In the genomic region with DNA sequence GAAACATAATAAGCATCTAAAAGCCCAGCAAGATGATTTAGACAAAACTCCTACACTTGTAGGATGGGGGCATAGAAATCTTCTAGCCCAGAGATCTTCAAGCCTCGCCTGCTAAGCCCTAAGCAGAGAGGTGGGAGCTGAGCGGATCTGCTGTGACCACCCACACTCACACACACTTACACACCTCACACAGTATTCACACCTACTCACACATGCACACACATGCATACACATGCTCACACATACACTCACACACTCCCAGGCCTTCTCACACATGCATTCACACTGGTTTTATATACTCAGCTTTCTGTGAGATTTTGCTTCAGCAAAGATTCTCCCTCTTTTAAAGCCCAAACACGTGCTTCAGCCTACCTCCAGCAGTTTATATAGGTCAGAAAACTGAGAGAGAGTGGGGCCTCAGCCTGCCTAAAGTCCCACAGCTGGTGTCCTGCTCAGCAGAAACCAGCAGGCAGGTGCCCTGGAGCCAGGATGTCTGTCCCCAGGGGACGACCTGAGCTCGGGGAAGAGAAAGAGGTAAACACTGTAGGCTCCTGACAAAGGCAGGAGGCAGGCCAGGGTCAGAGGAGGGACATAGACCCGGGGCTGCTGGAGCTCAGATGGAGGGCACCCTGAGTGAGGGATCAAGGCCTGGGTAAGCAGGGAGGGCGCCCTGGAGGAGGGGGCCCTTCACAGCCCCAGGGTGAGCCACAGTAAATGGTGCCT, we compare ENCODE assay signal across 14 cellular contexts. TPM values are rescaled to one million over a fixed set of nuclear protein-coding genes. Genes with fewer than 3 reads are reported as not detected.
DNase-seq lines count a peak whose midpoint lies in the region; ATAC-seq lines count a peak whose summit lies in the region.
"Had no signal": no experiment of that assay in that cellular context is flagged by ENCODE, and none has a peak within 500 bp of the region (broad histone marks: within the 10 kb centered on the region; RNA-seq: fewer than 3 reads in every experiment).

No MANE protein-coding gene starts in this region.

- POLR2A ChIA-PET in activated CD4-positive, alpha-beta memory T cell treated with anti-CD3 and anti-CD28 coated beads, Interleukin-2, amount 10 ng/mL, durations not matched to agents 7 days and 5 days (lab: Charles Lee): interaction anchor here (1.3 kb wide), 1 partner anchor 9 kb away, joined by 4 read pairs; no protein-coding TSS in a partner anchor

- ATAC-seq in HG03378 (IDR thresholded peaks at IDR 0.05; ENCODE audit: unreplicated experiment): no peak

- peak; percentile 70 for DNase-seq in ELF-1 (ENCODE audit: low read depth, low spot score)
- DNase-seq in NCI-H1092 (lab: John Stamatoyannopoulos, UW): peak; percentile 31
- DNase-seq in epithelial cell of prostate (ENCODE audit: low read depth, low spot score): no peak
- no peak for DNase-seq in HAP-1 (ENCODE audit: low spot score in 2 of 2)
- no peak for DNase-seq in activated CD4-positive, alpha-beta memory T cell treated with anti-CD3 and anti-CD28 coated beads, Interleukin-2, amount 10 ng/mL, durations not matched to agents 7 days and 5 days
- DNase-seq: activated CD8-positive, alpha-beta memory T cell treated with anti-CD3 and anti-CD28 coated beads, Interleukin-2, amount 50 U/mL, for 48 hours; adrenal gland; GOT3 had no signal

- CTCF ChIA-PET in activated CD4-positive, alpha-beta memory T cell treated with anti-CD3 and anti-CD28 coated beads, Interleukin-2, amount 10 ng/mL, durations not matched to agents 7 days and 5 days (lab: Charles Lee): interaction anchor here (0.6 to 1.1 kb wide), 2 partner anchors 9 to 193 kb away, joined by 4 to 6 read pairs; no protein-coding TSS in a partner anchor

- H3K4me3 ChIP-seq in HAP-1: no peak overlapping the region
- H3K4me3 ChIP-seq: adrenal gland had no signal

- no peaks in the 10 kb centered on the region for H3K4me1 ChIP-seq in HAP-1
- H3K4me1 ChIP-seq: adrenal gland had no signal

- no peaks in the 10 kb centered on the region for H3K9me3 ChIP-seq in HAP-1
- H3K9me3 ChIP-seq: adrenal gland had no signal

- H3K27me3 Mint-ChIP-seq in activated CD4-positive, alpha-beta memory T cell treated with anti-CD3 and anti-CD28 coated beads, Interleukin-2, amount 10 ng/mL, durations not matched to agents 7 days and 5 days: peaks cover 11% of the 10 kb centered on the region

- H3K4me1 Mint-ChIP-seq in activated CD4-positive, alpha-beta memory T cell treated with anti-CD3 and anti-CD28 coated beads, Interleukin-2, amount 10 ng/mL, durations not matched to agents 7 days and 5 days: no peaks in the 10 kb centered on the region

- H3K4me3 Mint-ChIP-seq in activated CD4-positive, alpha-beta memory T cell treated with anti-CD3 and anti-CD28 coated beads, Interleukin-2, amount 10 ng/mL, durations not matched to agents 7 days and 5 days: no peak overlapping the region
- H3K4me3 Mint-ChIP-seq: dendritic cell treated with granulocyte-macrophage colony-stimulating factor and Interleukin-4, amounts not matched to agents 40 ng/mL and 50 ng/mL, for 4 days had no signal

- H3K27ac ChIP-seq in epithelial cell of prostate: peak overlapping the region; percentile 32
- H3K27ac ChIP-seq: adrenal gland had no signal

- no peak overlapping the region for H3K27ac Mint-ChIP-seq in activated CD4-positive, alpha-beta memory T cell treated with anti-CD3 and anti-CD28 coated beads, Interleukin-2, amount 10 ng/mL, durations not matched to agents 7 days and 5 days
- H3K27ac Mint-ChIP-seq: dendritic cell treated with granulocyte-macrophage colony-stimulating factor and Interleukin-4, amounts not matched to agents 40 ng/mL and 50 ng/mL, for 4 days had no signal

- no peaks in the 10 kb centered on the region for H3K36me3 ChIP-seq in HAP-1 (replicated peaks)
- H3K36me3 ChIP-seq: adrenal gland had no signal

- 0 out of 2 replicates have a peak, but pooled peaks cover 4% of the 10 kb centered on the region for H3K27me3 ChIP-seq in HAP-1 (ENCODE audit: low read depth)
- H3K27me3 ChIP-seq: adrenal gland had no signal

- H3K36me3 Mint-ChIP-seq in activated CD4-positive, alpha-beta memory T cell treated with anti-CD3 and anti-CD28 coated beads, Interleukin-2, amount 10 ng/mL, durations not matched to agents 7 days and 5 days (ENCODE audit: low read depth): no peaks in the 10 kb centered on the region

- H3K9me3 Mint-ChIP-seq in activated CD4-positive, alpha-beta memory T cell treated with anti-CD3 and anti-CD28 coated beads, Interleukin-2, amount 10 ng/mL, durations not matched to agents 7 days and 5 days: no peaks in the 10 kb centered on the region
- H3K9me3 Mint-ChIP-seq: dendritic cell treated with granulocyte-macrophage colony-stimulating factor and Interleukin-4, amounts not matched to agents 40 ng/mL and 50 ng/mL, for 4 days had no signal

- in situ Hi-C loops in HAP-1 (cut with MboI; ENCODE audit: low sequenced_read_pairs): no loop called here

RNA-seq across cellular contexts. Expression of a gene that starts 12.0 kb away (rescaled TPM):
- total RNA-seq in activated CD4-positive, alpha-beta memory T cell treated with anti-CD3 and anti-CD28 coated beads, Interleukin-2, amount 10 ng/mL, durations not matched to agents 7 days and 5 days: not detected
- total RNA-seq: skeletal muscle tissue had no signal

RNA-seq across cellular contexts. Expression of a gene that starts 21.4 kb away (rescaled TPM):
- total RNA-seq in activated CD4-positive, alpha-beta memory T cell treated with anti-CD3 and anti-CD28 coated beads, Interleukin-2, amount 10 ng/mL, durations not matched to agents 7 days and 5 days: not detected
- total RNA-seq: skeletal muscle tissue had no signal

RNA-seq across cellular contexts. Expression of a gene that starts 31.7 kb away (rescaled TPM):
- not detected for total RNA-seq in activated CD4-positive, alpha-beta memory T cell treated with anti-CD3 and anti-CD28 coated beads, Interleukin-2, amount 10 ng/mL, durations not matched to agents 7 days and 5 days
- total RNA-seq: HT1080, kidney epithelial cell, skeletal muscle tissue, temporal lobe had no signal

RNA-seq across cellular contexts. Expression of a gene that starts 34.7 kb away (rescaled TPM):
- total RNA-seq in activated CD4-positive, alpha-beta memory T cell treated with anti-CD3 and anti-CD28 coated beads, Interleukin-2, amount 10 ng/mL, durations not matched to agents 7 days and 5 days: not detected
- total RNA-seq: HT1080, kidney epithelial cell, skeletal muscle tissue, temporal lobe had no signal

RNA-seq across cellular contexts. Expression of a gene that starts 46.6 kb away (rescaled TPM):
- total RNA-seq in activated CD4-positive, alpha-beta memory T cell treated with anti-CD3 and anti-CD28 coated beads, Interleukin-2, amount 10 ng/mL, durations not matched to agents 7 days and 5 days: not detected
- total RNA-seq: kidney epithelial cell had no signal

Comparison
In these comparisons a context has a peak if more than half of its experiments do, and no peak if none do; other contexts are left out.
1. DNase-seq: peak in ELF-1 (single experiment) and NCI-H1092 (single experiment); none in epithelial cell of prostate (single experiment), HAP-1 (0 of 2) and activated CD4-positive, alpha-beta memory T cell treated with anti-CD3 and anti-CD28 coated beads, Interleukin-2, amount 10 ng/mL, durations not matched to agents 7 days and 5 days (single experiment).